Comparison of ENCODE assay signal across 17 cellular contexts in the genomic region with DNA sequence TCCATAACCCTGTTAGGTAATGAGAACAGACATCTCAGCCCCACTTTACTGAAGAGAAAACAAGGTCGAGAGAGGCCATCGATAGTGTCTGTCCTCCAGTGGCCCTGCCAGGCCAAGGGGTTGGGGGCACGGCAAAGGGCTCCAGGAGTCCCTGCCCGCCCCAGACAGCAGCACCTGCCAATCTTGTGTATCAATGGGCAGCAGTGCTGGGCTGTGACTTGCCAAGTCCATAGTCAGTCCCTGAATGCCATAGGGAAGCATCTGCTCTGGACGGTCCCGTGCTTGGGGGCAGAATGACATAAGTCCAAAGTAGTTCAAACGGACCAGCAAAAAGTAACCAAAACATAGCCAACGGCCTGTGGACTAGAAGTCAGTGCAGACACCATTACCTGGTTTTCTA.
"Had no signal": no experiment of that assay in that cellular context is flagged by ENCODE, and none has a peak within 500 bp of the region (broad histone marks: within the 10 kb centered on the region; RNA-seq: fewer than 3 reads in every experiment).

No MANE protein-coding gene starts in this region.

- H3K4me3 Mint-ChIP-seq: activated CD8-positive, alpha-beta memory T cell treated with anti-CD3 and anti-CD28 coated beads, Interleukin-2, amount 10 ng/mL, durations not matched to agents 7 days and 5 days; activated naive CD8-positive, alpha-beta T cell treated with anti-CD3 and anti-CD28 coated beads, Interleukin-2, amount 10 ng/mL, durations not matched to agents 7 days and 5 days; naive B cell; T-helper 2 cell treated with Interferon-gamma antibody and Interleukin-4, amounts not matched to agents 5 μg/mL and 100 μg/mL, for 36 hours had no signal

- ATAC-seq: activated CD8-positive, alpha-beta memory T cell treated with anti-CD3 and anti-CD28 coated beads, Interleukin-2, amount 10 ng/mL, durations not matched to agents 7 days and 5 days had no signal

- H3K27me3 ChIP-seq: ascending aorta, right lobe of liver, SJCRH30, stomach, tibial artery had no signal

- H3K4me1 Mint-ChIP-seq: activated naive CD8-positive, alpha-beta T cell treated with anti-CD3 and anti-CD28 coated beads, Interleukin-2, amount 10 ng/mL, durations not matched to agents 7 days and 5 days; naive B cell had no signal

- H3K9me3 ChIP-seq: ascending aorta, neutrophil, right lobe of liver, SJCRH30, stomach, tibial artery had no signal

- H3K4me3 ChIP-seq: ascending aorta, right lobe of liver, SJCRH30, stomach, tibial artery had no signal

- H3K36me3 ChIP-seq: ascending aorta, neutrophil, right lobe of liver, SJCRH30, stomach, tibial artery had no signal

- H3K9me3 Mint-ChIP-seq: activated naive CD8-positive, alpha-beta T cell treated with anti-CD3 and anti-CD28 coated beads, Interleukin-2, amount 10 ng/mL, durations not matched to agents 7 days and 5 days; T-helper 2 cell treated with Interferon-gamma antibody and Interleukin-4, amounts not matched to agents 5 μg/mL and 100 μg/mL, for 36 hours had no signal

- H3K27ac ChIP-seq: ascending aorta, neutrophil, SJCRH30, tibial artery had no signal

- H3K27ac Mint-ChIP-seq: activated CD8-positive, alpha-beta memory T cell treated with anti-CD3 and anti-CD28 coated beads, Interleukin-2, amount 10 ng/mL, durations not matched to agents 7 days and 5 days; activated naive CD8-positive, alpha-beta T cell treated with anti-CD3 and anti-CD28 coated beads, Interleukin-2, amount 10 ng/mL, durations not matched to agents 7 days and 5 days; naive B cell; T-helper 2 cell treated with Interferon-gamma antibody and Interleukin-4, amounts not matched to agents 5 μg/mL and 100 μg/mL, for 36 hours had no signal

- DNase-seq: activated CD4-positive, alpha-beta T cell treated with anti-CD3 and anti-CD28 coated beads, Interleukin-2, amount 50 U/mL, for 48 hours; activated CD4-positive, CD25-positive, alpha-beta regulatory T cell treated with anti-CD3 and anti-CD28 coated beads, Interleukin-2, amount 50 U/mL, for 72 hours; activated CD8-positive, alpha-beta memory T cell treated with anti-CD3 and anti-CD28 coated beads, Interleukin-2, amount 10 ng/mL, durations not matched to agents 7 days and 5 days; activated naive CD8-positive, alpha-beta T cell treated with anti-CD3 and anti-CD28 coated beads, Interleukin-2, amount 10 ng/mL, durations not matched to agents 7 days and 5 days; activated T-cell treated with anti-CD3 and anti-CD28 coated beads, Interleukin-2, amount 50 U/mL, for 48 hours; midbrain; naive B cell; SJCRH30; stimulated activated CD4-positive, alpha-beta T cell treated with anti-CD3 and anti-CD28 coated beads, Interleukin-2, amount 100 ng/mL, for 48 hours; stimulated activated CD8-positive, alpha-beta memory T cell treated with anti-CD3 and anti-CD28 coated beads, Interleukin-4, amount 100 ng/mL, for 48 hours; stomach; SW 1271; tibial artery had no signal

- H3K36me3 Mint-ChIP-seq: activated CD8-positive, alpha-beta memory T cell treated with anti-CD3 and anti-CD28 coated beads, Interleukin-2, amount 10 ng/mL, durations not matched to agents 7 days and 5 days; activated naive CD8-positive, alpha-beta T cell treated with anti-CD3 and anti-CD28 coated beads, Interleukin-2, amount 10 ng/mL, durations not matched to agents 7 days and 5 days; naive B cell had no signal
